1 cellular context compared by ENCODE assay signal in the genomic region with DNA sequence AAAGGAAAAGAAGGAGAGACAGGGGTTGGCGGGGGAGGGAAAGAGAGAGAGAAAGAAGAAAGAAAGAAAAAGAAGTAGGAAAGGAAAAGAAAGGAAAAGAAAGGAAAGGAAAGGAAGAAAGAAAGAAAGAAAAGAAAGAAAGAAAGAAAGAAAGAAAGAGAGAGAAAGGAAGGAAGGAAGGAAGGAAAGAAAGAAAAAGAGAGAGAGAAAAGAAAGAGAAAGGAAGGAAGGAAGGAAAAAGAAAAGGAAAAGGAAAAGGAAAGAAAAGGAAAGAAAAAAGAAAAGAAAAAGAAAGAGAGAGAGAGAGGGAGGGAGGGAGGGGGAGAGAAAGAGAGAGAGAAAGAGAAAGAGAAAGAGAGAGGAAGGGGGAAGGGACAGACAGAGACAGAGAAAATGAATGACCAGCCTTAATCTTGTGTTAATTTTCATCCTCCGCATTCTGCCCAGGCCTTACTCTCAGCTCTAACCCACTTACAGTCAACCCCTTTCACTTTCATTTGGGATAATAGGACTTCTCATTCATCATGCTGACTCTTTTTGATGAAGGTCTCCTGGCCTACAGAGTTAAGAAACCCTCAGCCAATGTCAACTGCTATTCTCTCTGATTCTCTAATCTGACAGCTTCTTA.
TF ChIP-seq lines count a peak whose summit lies in the region.

No MANE protein-coding gene starts in this region.

TF ChIP-seq in K562, 482 proteins besides CTCF, POLR2A, EP300 and RAD21:
- TF ChIP-seq, protein P1, sequence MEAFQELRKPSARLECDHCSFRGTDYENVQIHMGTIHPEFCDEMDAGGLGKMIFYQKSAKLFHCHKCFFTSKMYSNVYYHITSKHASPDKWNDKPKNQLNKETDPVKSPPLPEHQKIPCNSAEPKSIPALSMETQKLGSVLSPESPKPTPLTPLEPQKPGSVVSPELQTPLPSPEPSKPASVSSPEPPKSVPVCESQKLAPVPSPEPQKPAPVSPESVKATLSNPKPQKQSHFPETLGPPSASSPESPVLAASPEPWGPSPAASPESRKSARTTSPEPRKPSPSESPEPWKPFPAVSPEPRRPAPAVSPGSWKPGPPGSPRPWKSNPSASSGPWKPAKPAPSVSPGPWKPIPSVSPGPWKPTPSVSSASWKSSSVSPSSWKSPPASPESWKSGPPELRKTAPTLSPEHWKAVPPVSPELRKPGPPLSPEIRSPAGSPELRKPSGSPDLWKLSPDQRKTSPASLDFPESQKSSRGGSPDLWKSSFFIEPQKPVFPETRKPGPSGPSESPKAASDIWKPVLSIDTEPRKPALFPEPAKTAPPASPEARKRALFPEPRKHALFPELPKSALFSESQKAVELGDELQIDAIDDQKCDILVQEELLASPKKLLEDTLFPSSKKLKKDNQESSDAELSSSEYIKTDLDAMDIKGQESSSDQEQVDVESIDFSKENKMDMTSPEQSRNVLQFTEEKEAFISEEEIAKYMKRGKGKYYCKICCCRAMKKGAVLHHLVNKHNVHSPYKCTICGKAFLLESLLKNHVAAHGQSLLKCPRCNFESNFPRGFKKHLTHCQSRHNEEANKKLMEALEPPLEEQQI (IDR thresholded peaks at IDR 0.05): no peak
- TF ChIP-seq, protein P2, sequence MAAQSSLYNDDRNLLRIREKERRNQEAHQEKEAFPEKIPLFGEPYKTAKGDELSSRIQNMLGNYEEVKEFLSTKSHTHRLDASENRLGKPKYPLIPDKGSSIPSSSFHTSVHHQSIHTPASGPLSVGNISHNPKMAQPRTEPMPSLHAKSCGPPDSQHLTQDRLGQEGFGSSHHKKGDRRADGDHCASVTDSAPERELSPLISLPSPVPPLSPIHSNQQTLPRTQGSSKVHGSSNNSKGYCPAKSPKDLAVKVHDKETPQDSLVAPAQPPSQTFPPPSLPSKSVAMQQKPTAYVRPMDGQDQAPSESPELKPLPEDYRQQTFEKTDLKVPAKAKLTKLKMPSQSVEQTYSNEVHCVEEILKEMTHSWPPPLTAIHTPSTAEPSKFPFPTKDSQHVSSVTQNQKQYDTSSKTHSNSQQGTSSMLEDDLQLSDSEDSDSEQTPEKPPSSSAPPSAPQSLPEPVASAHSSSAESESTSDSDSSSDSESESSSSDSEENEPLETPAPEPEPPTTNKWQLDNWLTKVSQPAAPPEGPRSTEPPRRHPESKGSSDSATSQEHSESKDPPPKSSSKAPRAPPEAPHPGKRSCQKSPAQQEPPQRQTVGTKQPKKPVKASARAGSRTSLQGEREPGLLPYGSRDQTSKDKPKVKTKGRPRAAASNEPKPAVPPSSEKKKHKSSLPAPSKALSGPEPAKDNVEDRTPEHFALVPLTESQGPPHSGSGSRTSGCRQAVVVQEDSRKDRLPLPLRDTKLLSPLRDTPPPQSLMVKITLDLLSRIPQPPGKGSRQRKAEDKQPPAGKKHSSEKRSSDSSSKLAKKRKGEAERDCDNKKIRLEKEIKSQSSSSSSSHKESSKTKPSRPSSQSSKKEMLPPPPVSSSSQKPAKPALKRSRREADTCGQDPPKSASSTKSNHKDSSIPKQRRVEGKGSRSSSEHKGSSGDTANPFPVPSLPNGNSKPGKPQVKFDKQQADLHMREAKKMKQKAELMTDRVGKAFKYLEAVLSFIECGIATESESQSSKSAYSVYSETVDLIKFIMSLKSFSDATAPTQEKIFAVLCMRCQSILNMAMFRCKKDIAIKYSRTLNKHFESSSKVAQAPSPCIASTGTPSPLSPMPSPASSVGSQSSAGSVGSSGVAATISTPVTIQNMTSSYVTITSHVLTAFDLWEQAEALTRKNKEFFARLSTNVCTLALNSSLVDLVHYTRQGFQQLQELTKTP (IDR thresholded peaks at IDR 0.05; ENCODE audit: low read depth in 1 of 2, partially characterized antibody in 2 of 2): no peak
- peak; percentile 93 for TF ChIP-seq ZNF512 (tag; IDR thresholded peaks at IDR 0.05)
